In genomic region chr10:31929260-31929985, GRCh38 we compare ENCODE assay signal across 8 cellular contexts. TPM values are rescaled to one million over a fixed set of nuclear protein-coding genes. Genes with fewer than 3 reads are reported as not detected.
DNase-seq lines count a peak whose midpoint lies in the region; ATAC-seq and TF ChIP-seq lines count a peak whose summit lies in the region.

No MANE protein-coding gene starts in this region.

- TF ChIP-seq CTCF in BJ (IDR thresholded peaks at IDR 0.05; ENCODE audit: insufficient read depth, low read depth, low read length) (no peak), brain microvascular endothelial cell (IDR thresholded peaks at IDR 0.05; ENCODE audit: low read depth, low read length, missing control alignments) (no peak)

- peaks cover 2% of the 10 kb centered on the region; the same call in 1 of the 2 replicates for H3K9me3 ChIP-seq in SJSA1 (replicated peaks)

- H3K27ac ChIP-seq in SJSA1 = peak overlapping the region; percentile 75
- H3K27ac ChIP-seq in brain microvascular endothelial cell = peak overlapping the region; percentile 81

- ATAC-seq in HG03520 (IDR thresholded peaks at IDR 0.05; ENCODE audit: unreplicated experiment) (peak; percentile 24), GM18873 (IDR thresholded peaks at IDR 0.05; ENCODE audit: low FRiP score, unreplicated experiment) (no peak)

- CTCF ChIA-PET in BJ (lab: Yijun Ruan, JAX) = interaction anchor here (0.8 to 1.3 kb wide), 4 partner anchors 12 to 281 kb away, joined by 3 to 4 read pairs (median 3); no protein-coding TSS in a partner anchor

- in situ Hi-C loops in brain microvascular endothelial cell (cut with HindIII; ENCODE audit: low pct_ligation_motif_present, low sequenced_read_pairs) = no loop called here

- no peak for DNase-seq in BJ (ENCODE audit: low read depth)
- DNase-seq in SJSA1 (ENCODE audit: low read depth in 1 of 2, low spot score in 2 of 2) = peak in 1 of 2 experiments; percentile 57
- no peak for DNase-seq in brain microvascular endothelial cell
- peak; percentile 58 to 66 for DNase-seq in hippocampal formation (lab: John Stamatoyannopoulos, UW)
- DNase-seq in putamen (ENCODE audit: low spot score) = peak; percentile 55

- H3K4me3 ChIP-seq in BJ (ENCODE audit: low read depth, low read length) (peak overlapping the region; percentile 73), SJSA1 (peak overlapping the region; percentile 100), brain microvascular endothelial cell (ENCODE audit: low read depth, low read length) (peak overlapping the region; percentile 83)

- H3K4me1 ChIP-seq in SJSA1 (replicated peaks) = peaks cover 19% of the 10 kb centered on the region

- POLR2A ChIA-PET in BJ (lab: Charles Lee) = no interaction called here

- H3K36me3 ChIP-seq in BJ (ENCODE audit: control insufficient read depth, insufficient read depth, low read length) (no peaks in the 10 kb centered on the region), SJSA1 (peaks cover 7% of the 10 kb centered on the region), brain microvascular endothelial cell (replicated peaks) (no peaks in the 10 kb centered on the region)

- TF ChIP-seq POLR2A in GM19193 (IDR thresholded peaks at IDR 0.05; ENCODE audit: extremely low read depth, insufficient read depth, insufficient read length) = peak; percentile 8

- no peaks in the 10 kb centered on the region for H3K27me3 ChIP-seq in BJ (ENCODE audit: control insufficient read depth, insufficient read depth, low read length)
- H3K27me3 ChIP-seq in SJSA1 (replicated peaks) = no peaks in the 10 kb centered on the region
- H3K27me3 ChIP-seq in brain microvascular endothelial cell (replicated peaks) = no peaks in the 10 kb centered on the region

RNA-seq across cellular contexts. Expression of gene ARHGAP12, which starts 0.8 kb away (rescaled TPM):
- polyA plus RNA-seq in BJ (2011; rRNA removed) = 7.5 and 16.5 TPM in 2 replicates
- polyA minus RNA-seq in BJ (2011; rRNA and poly(A)+ RNA removed) = 13.8 and 13.9 TPM in 2 replicates
- total RNA-seq in SJSA1 (2014; rRNA removed; shearing (Covaris generic)) = 15.8 and 25.8 TPM in 2 replicates

Comparison
In these comparisons a context has a peak if more than half of its experiments do, and no peak if none do; other contexts are left out.
1. DNase-seq: peak in hippocampal formation (2 of 2) and putamen (single experiment); none in BJ (single experiment) and brain microvascular endothelial cell (single experiment).
2. Peak in every context shown above with its lines, with median percentiles within 50 percentile points of each other: H3K4me3 ChIP-seq.